ENCODE assay signal across 11 cellular contexts in genomic region chr14:98210045-98210678, GRCh38.
DNase-seq lines count a peak whose midpoint lies in the region; ATAC-seq and TF ChIP-seq lines count a peak whose summit lies in the region.
"Had no signal": no experiment of that assay in that cellular context is flagged by ENCODE, and none has a peak within 500 bp of the region (broad histone marks: within the 10 kb centered on the region; RNA-seq: fewer than 3 reads in every experiment).

No MANE protein-coding gene starts in this region.

- TF ChIP-seq CTCF in endodermal cell (conservative IDR thresholded peaks at IDR 0.05) (no peak), transverse colon (IDR thresholded peaks at IDR 0.05) (no peak)

- in situ Hi-C loops in transverse colon (cut with MboI; ENCODE audit: low pct_ligation_motif_present in 1 of 4, low pct_unique_long_range_greater_than_20kb in 1 of 4, low sequenced_read_pairs in 3 of 4) = no loop called here

- H3K4me1 ChIP-seq in endodermal cell (ENCODE audit: control insufficient read depth, insufficient read depth, low read length) (peaks cover 10% of the 10 kb centered on the region), transverse colon (no peaks in the 10 kb centered on the region)

- TF ChIP-seq POLR2A in transverse colon (IDR thresholded peaks at IDR 0.05) = no peak

- H3K36me3 ChIP-seq in endodermal cell (ENCODE audit: control insufficient read depth, insufficient read depth, low read length) = no peaks in the 10 kb centered on the region
- no peaks in the 10 kb centered on the region for H3K36me3 ChIP-seq in transverse colon

- H3K27ac ChIP-seq in endodermal cell (ENCODE audit: low read depth, low read length) (no peak overlapping the region), transverse colon (no peak overlapping the region)
- H3K27ac ChIP-seq: VCaP had no signal

- peaks cover 22% of the 10 kb centered on the region for H3K27me3 Mint-ChIP-seq in endodermal cell (ENCODE audit: insufficient read depth)
- H3K27me3 Mint-ChIP-seq in stimulated activated naive CD8-positive, alpha-beta T cell treated with anti-CD3 and anti-CD28 coated beads, Interleukin-15, Interleukin-2, amounts not matched to agents 100 ng/mL and 50 ng/mL, for 24 hours = no peaks in the 10 kb centered on the region

- ATAC-seq in HG03095 (IDR thresholded peaks at IDR 0.05; ENCODE audit: unreplicated experiment) = no peak
- ATAC-seq: left lobe of liver, Panc1 had no signal

- intact Hi-C loops in transverse colon (cut with DNase I; ENCODE audit: low total_unique reads) = no loop called here

- WGBS in endodermal cell (ENCODE audit: insufficient coverage in 1 of 2, insufficient read length in 1 of 2), 2 experiments = 56 to 80% methylated on average over 9 to 12 of the region's 12 CpGs
- 60 to 80% methylated on average over 1 to 12 of the region's 12 CpGs for WGBS in transverse colon (ENCODE audit: low coverage in 1 of 2), 2 donors

- TF ChIP-seq EP300 in transverse colon (IDR thresholded peaks at IDR 0.05; ENCODE audit: low read depth) = no peak

- H3K4me3 ChIP-seq in endodermal cell (ENCODE audit: low read length) (no peak overlapping the region), transverse colon (no peak overlapping the region)

- no peak overlapping the region for H3K9ac ChIP-seq in endodermal cell (ENCODE audit: extremely low read depth, low read length, poor library complexity, severe bottlenecking)

- no peak overlapping the region for H3K4me3 Mint-ChIP-seq in endodermal cell
- peak overlapping the region; percentile 65 for H3K4me3 Mint-ChIP-seq in stimulated activated naive CD8-positive, alpha-beta T cell treated with anti-CD3 and anti-CD28 coated beads, Interleukin-15, Interleukin-2, amounts not matched to agents 100 ng/mL and 50 ng/mL, for 24 hours

- H3K27me3 ChIP-seq in endodermal cell (ENCODE audit: control insufficient read depth, insufficient read depth, low read length, poor library complexity, severe bottlenecking) = peaks cover 5% of the 10 kb centered on the region
- H3K27me3 ChIP-seq in transverse colon = no peaks in the 10 kb centered on the region

- peak overlapping the region; percentile 41 for H3K27ac Mint-ChIP-seq in endodermal cell
- peak overlapping the region; percentile 94 for H3K27ac Mint-ChIP-seq in stimulated activated naive CD8-positive, alpha-beta T cell treated with anti-CD3 and anti-CD28 coated beads, Interleukin-15, Interleukin-2, amounts not matched to agents 100 ng/mL and 50 ng/mL, for 24 hours

- H3K36me3 Mint-ChIP-seq in endodermal cell (ENCODE audit: low read depth) = no peaks in the 10 kb centered on the region
- H3K36me3 Mint-ChIP-seq in stimulated activated naive CD8-positive, alpha-beta T cell treated with anti-CD3 and anti-CD28 coated beads, Interleukin-15, Interleukin-2, amounts not matched to agents 100 ng/mL and 50 ng/mL, for 24 hours (ENCODE audit: low read depth) = no peaks in the 10 kb centered on the region

- no peaks in the 10 kb centered on the region for H3K9me3 Mint-ChIP-seq in endodermal cell
- H3K9me3 Mint-ChIP-seq in stimulated activated naive CD8-positive, alpha-beta T cell treated with anti-CD3 and anti-CD28 coated beads, Interleukin-15, Interleukin-2, amounts not matched to agents 100 ng/mL and 50 ng/mL, for 24 hours = no peaks in the 10 kb centered on the region

- DNase-seq in NCI-H748 (lab: John Stamatoyannopoulos, UW; ENCODE audit: unreplicated experiment) (peak; percentile 44), NCI-H748 treated with DMSO at 0.1 percent for 48 hours (lab: John Stamatoyannopoulos, UW) (no peak), activated T-cell treated with anti-CD3 and anti-CD28 coated beads for 48 hours (ENCODE audit: low read depth) (peak; percentile 53), endodermal cell (peak; percentile 68), transverse colon (no peak), SHP77 treated with DMSO at 0.1 percent for 48 hours (lab: John Stamatoyannopoulos, UW) (no peak)

- no peaks in the 10 kb centered on the region for H3K9me3 ChIP-seq in endodermal cell (ENCODE audit: control insufficient read depth, low read length)
- H3K9me3 ChIP-seq in transverse colon = no peaks in the 10 kb centered on the region

- H3K4me1 Mint-ChIP-seq in endodermal cell = peaks cover 48% of the 10 kb centered on the region
- H3K4me1 Mint-ChIP-seq in stimulated activated naive CD8-positive, alpha-beta T cell treated with anti-CD3 and anti-CD28 coated beads, Interleukin-15, Interleukin-2, amounts not matched to agents 100 ng/mL and 50 ng/mL, for 24 hours (ENCODE audit: low read depth) = peaks cover 84% of the 10 kb centered on the region

Comparison
In these comparisons a context has a peak if more than half of its experiments do, and no peak if none do; other contexts are left out.
1. DNase-seq: peak in NCI-H748 (single experiment), activated T-cell treated with anti-CD3 and anti-CD28 coated beads for 48 hours (single experiment) and endodermal cell (single experiment); none in NCI-H748 treated with DMSO at 0.1 percent for 48 hours (single experiment), transverse colon (single experiment) and SHP77 treated with DMSO at 0.1 percent for 48 hours (single experiment).